ENCODE assay signal across 17 cellular contexts in genomic region chr22:47392729-47393128, GRCh38.
DNase-seq lines count a peak whose midpoint lies in the region; ATAC-seq, FAIRE-seq and TF ChIP-seq lines count a peak whose summit lies in the region.
"Had no signal": no experiment of that assay in that cellular context is flagged by ENCODE, and none has a peak within 500 bp of the region (broad histone marks: within the 10 kb centered on the region; RNA-seq: fewer than 3 reads in every experiment).

No MANE protein-coding gene starts in this region.

- no peak overlapping the region for H2BK5ac ChIP-seq in trophoblast cell (ENCODE audit: low read depth, low read length, poor library complexity)

- no peak overlapping the region for H3K23ac ChIP-seq in trophoblast cell (ENCODE audit: low read length)

- TF ChIP-seq EP300 in HepG2 (IDR thresholded peaks at IDR 0.05; ENCODE audit: low read depth in 2 of 2, low read length in 2 of 2) (no peak), HepG2 (CRISPR knock-in tag; IDR thresholded peaks at IDR 0.05; ENCODE audit: borderline replicate concordance) (no peak)

- H3K9me3 ChIP-seq in right lobe of liver (no peaks in the 10 kb centered on the region), HepG2 (ENCODE audit: low read length) (no peaks in the 10 kb centered on the region), kidney (ENCODE audit: control insufficient read depth in 1 of 2, low read length in 2 of 2) (no peaks in the 10 kb centered on the region), trophoblast cell (ENCODE audit: insufficient read depth, low read depth, low read length) (peaks cover 89% of the 10 kb centered on the region), aorta (ENCODE audit: control insufficient read depth, low read length) (no peaks in the 10 kb centered on the region)
- H3K9me3 ChIP-seq: BE2C, Caco-2 had no signal

- no peaks in the 10 kb centered on the region for H3K27me3 ChIP-seq in right lobe of liver
- peaks cover 6 to 52% of the 10 kb centered on the region in 2 experiments; a peak in 4 of 5 replicates for H3K27me3 ChIP-seq in HepG2 (ENCODE audit: control insufficient read depth in 1 of 2, insufficient read depth in 2 of 2, low read length in 2 of 2)
- H3K27me3 ChIP-seq in trophoblast cell (ENCODE audit: insufficient read depth, low read length), result no peaks in the 10 kb centered on the region
- no peaks in the 10 kb centered on the region for H3K27me3 ChIP-seq in aorta (ENCODE audit: control insufficient read depth in 1 of 2, insufficient read depth in 2 of 2, low read length in 1 of 2)
- H3K27me3 ChIP-seq: BE2C had no signal

- FAIRE-seq in HepG2 (lab: Jason Lieb, UNC) (no peak), kidney (lab: Jason Lieb, UNC) (no peak)
- FAIRE-seq: D721Med, G401.6, GM18507, H1 had no signal

- in situ Hi-C loops in HepG2 (cut with HindIII; ENCODE audit: extremely low pct_ligation_motif_present, low pct_unique_long_range_greater_than_20kb), result no loop called here

- POLR2A ChIA-PET in HepG2 (lab: Yijun Ruan, JAX), result no interaction called here

- intact Hi-C loops in right lobe of liver (cut with DNase I) (no loop called here), HepG2 (cut with micrococcal nuclease; ENCODE audit: unreplicated experiment) (no loop called here), kidney (cut with DNase I) (no loop called here), aorta (cut with DNase I) (no loop called here)

- TF ChIP-seq RAD21 in HepG2 (CRISPR knock-in tag; IDR thresholded peaks at IDR 0.05), result no peak

- H3K4ac ChIP-seq in trophoblast cell (ENCODE audit: low read depth, low read length), result no peak overlapping the region

- no peaks in the 10 kb centered on the region for H3K79me2 ChIP-seq in HepG2 (ENCODE audit: insufficient read depth, low read length)
- no peaks in the 10 kb centered on the region for H3K79me2 ChIP-seq in trophoblast cell (ENCODE audit: control insufficient read depth, insufficient read depth, low read length, poor library complexity)

- H2AK5ac ChIP-seq in trophoblast cell (ENCODE audit: low read length), result no peak overlapping the region

- H3K4me1 ChIP-seq in right lobe of liver (no peaks in the 10 kb centered on the region), HepG2 (ENCODE audit: insufficient read depth, low read length) (no peaks in the 10 kb centered on the region), kidney (ENCODE audit: control insufficient read depth in 1 of 2, insufficient read depth in 1 of 2, low read depth in 1 of 2, low read length in 2 of 2) (no peaks in the 10 kb centered on the region), trophoblast cell (ENCODE audit: control insufficient read depth in 1 of 2, insufficient read depth in 2 of 2, low read length in 2 of 2) (no peaks in the 10 kb centered on the region), aorta (ENCODE audit: control insufficient read depth in 1 of 2, insufficient read depth in 2 of 2, low read length in 2 of 2) (no peaks in the 10 kb centered on the region)
- H3K4me1 ChIP-seq: BE2C, Caco-2 had no signal

- H3K36me3 ChIP-seq in right lobe of liver (no peaks in the 10 kb centered on the region), HepG2 (replicated peaks in 1 of 2; ENCODE audit: control insufficient read depth in 1 of 2, insufficient read depth in 2 of 2, low read length in 2 of 2) (no peaks in the 10 kb centered on the region), kidney (ENCODE audit: control insufficient read depth in 1 of 2, insufficient read depth in 2 of 2, low read length in 2 of 2) (no peaks in the 10 kb centered on the region), trophoblast cell (ENCODE audit: control insufficient read depth in 1 of 2, insufficient read depth in 2 of 2, low read length in 2 of 2) (no peaks in the 10 kb centered on the region), aorta (ENCODE audit: control insufficient read depth in 1 of 2, insufficient read depth in 2 of 2, low read length in 1 of 2) (no peaks in the 10 kb centered on the region)
- H3K36me3 ChIP-seq: BE2C had no signal

- H3K4me2 ChIP-seq in HepG2 (ENCODE audit: low read depth, low read length) (no peak overlapping the region), trophoblast cell (ENCODE audit: low read length) (no peak overlapping the region)

- CTCF ChIA-PET in HepG2 (lab: Yijun Ruan, JAX; ENCODE audit: low intra/inter-chr PET ratio, low total read pairs), result no interaction called here

- ATAC-seq in right lobe of liver, result no peak
- ATAC-seq in HepG2, result no peak
- ATAC-seq in aorta (ENCODE audit: low FRiP score), result no peak
- ATAC-seq in GM19023 (IDR thresholded peaks at IDR 0.05; ENCODE audit: unreplicated experiment), result no peak
- ATAC-seq in GM19395 (IDR thresholded peaks at IDR 0.05; ENCODE audit: unreplicated experiment), result no peak

- H2BK12ac ChIP-seq in trophoblast cell (ENCODE audit: low read length), result no peak overlapping the region

- WGBS in right lobe of liver (ENCODE audit: insufficient coverage, low coverage, low lambda C conversion rate, missing lambda C conversion rate), result 89% methylated on average over 3 of the region's 8 CpGs
- no CpG with 5 or more reads among the region's 8 CpGs for WGBS in HepG2 (ENCODE audit: low lambda C conversion rate)
- no CpG with 5 or more reads among the region's 8 CpGs for WGBS in trophoblast cell (ENCODE audit: extremely low coverage, insufficient coverage, insufficient read length)
- WGBS in aorta, 2 donors, result 78 to 83% methylated on average over 8 of the region's 8 CpGs

- H3K18ac ChIP-seq in trophoblast cell (ENCODE audit: low read length), result no peak overlapping the region

- H3K14ac ChIP-seq in trophoblast cell (ENCODE audit: low read length), result no peak overlapping the region

- no peak overlapping the region for H2BK120ac ChIP-seq in trophoblast cell (ENCODE audit: insufficient read depth, low read length, poor library complexity)

- TF ChIP-seq CTCF in right lobe of liver (IDR thresholded peaks at IDR 0.05) (no peak), HepG2 (CRISPR knock-in tag; IDR thresholded peaks at IDR 0.05) (no peak), kidney (IDR thresholded peaks at IDR 0.05; ENCODE audit: borderline replicate concordance, extremely low read depth, insufficient read depth) (no peak)

- DNase-seq in right lobe of liver (peak in 2 of 3 donors; percentile 13 to 28), HepG2 (ENCODE audit: low spot score) (no peak), kidney (peak; percentile 51), trophoblast cell (no peak), aorta (peak; percentile 17 to 59), HuH-7.5 (ENCODE audit: low spot score) (no peak)
- DNase-seq: BE2C; C1 segment of cervical spinal cord; Caco-2; CD4-positive, alpha-beta T cell; H9 had no signal

- no peak overlapping the region for H4K8ac ChIP-seq in trophoblast cell (ENCODE audit: low read depth, low read length)

- H3K4me3 ChIP-seq in right lobe of liver (no peak overlapping the region), HepG2 (replicated peaks in 1 of 3; ENCODE audit: insufficient read depth in 1 of 3, low read depth in 2 of 3, low read length in 3 of 3) (no peak overlapping the region), kidney (ENCODE audit: low read length in 2 of 2) (no peak overlapping the region), trophoblast cell (ENCODE audit: low read depth, low read length) (peak overlapping the region; percentile 47), aorta (ENCODE audit: low read length in 2 of 2) (no peak overlapping the region)

- H3K9ac ChIP-seq in HepG2 (ENCODE audit: insufficient read depth, low read depth, low read length), result no peak overlapping the region
- H3K9ac ChIP-seq in kidney (ENCODE audit: low read length in 2 of 2), result no peak overlapping the region
- no peak overlapping the region for H3K9ac ChIP-seq in trophoblast cell (ENCODE audit: low read length)

- H3K79me1 ChIP-seq in trophoblast cell (ENCODE audit: low read length), result no peaks in the 10 kb centered on the region

- no peak overlapping the region for H2AFZ ChIP-seq in HepG2 (ENCODE audit: low read length)
- no peak overlapping the region for H2AFZ ChIP-seq in trophoblast cell (ENCODE audit: insufficient read depth, low read length, poor library complexity)

- H3K27ac ChIP-seq in right lobe of liver (no peak overlapping the region), HepG2 (ENCODE audit: extremely low read length, insufficient read depth, low read length) (no peak overlapping the region), kidney (ENCODE audit: low read depth in 2 of 2, low read length in 2 of 2) (no peak overlapping the region), trophoblast cell (ENCODE audit: low read depth, low read length) (no peak overlapping the region), aorta (ENCODE audit: low read depth in 1 of 2, low read length in 2 of 2) (no peak overlapping the region)

- no peaks in the 10 kb centered on the region for H4K20me1 ChIP-seq in HepG2 (ENCODE audit: insufficient read depth, low read length)

- TF ChIP-seq POLR2A in right lobe of liver (IDR thresholded peaks at IDR 0.05) (no peak), HepG2 (IDR thresholded peaks at IDR 0.05; ENCODE audit: insufficient read depth in 1 of 2, low read depth in 2 of 2, low read length in 2 of 2) (no peak)

- no TSS peak for BruUV-seq in HepG2 (replicated peaks; lab: Mats Ljungman, UMichigan)

- H4K12ac ChIP-seq in trophoblast cell (ENCODE audit: low read depth, low read length), result no peak overlapping the region

- no peak overlapping the region for H4K91ac ChIP-seq in trophoblast cell (ENCODE audit: low read depth, low read length)

TF ChIP-seq in HepG2, 621 proteins besides CTCF, POLR2A, EP300 and RAD21 (continues in another document):
- TF ChIP-seq MAFF (IDR thresholded peaks at IDR 0.05; ENCODE audit: low read depth, low read length) (no peak), UBTF (CRISPR knock-in tag; IDR thresholded peaks at IDR 0.05) (no peak), ZSCAN20 (CRISPR knock-in tag; IDR thresholded peaks at IDR 0.05; ENCODE audit: borderline replicate concordance) (no peak), ZFP36 (IDR thresholded peaks at IDR 0.05; ENCODE audit: borderline replicate concordance, low read depth, low read length, partially characterized antibody) (no peak)

Comparison
In these comparisons a context has a peak if more than half of its experiments do, and no peak if none do; other contexts are left out.
1. DNase-seq: peak in right lobe of liver (2 of 3), kidney (single experiment) and aorta (2 of 2); none in HepG2 (single experiment), trophoblast cell (0 of 2) and HuH-7.5 (single experiment).